ENCODE assay signal across 18 cellular contexts in genomic region chr1:232170909-232171308, GRCh38.
DNase-seq lines count a peak whose midpoint lies in the region; ATAC-seq, FAIRE-seq and TF ChIP-seq lines count a peak whose summit lies in the region.
"Had no signal": no experiment of that assay in that cellular context is flagged by ENCODE, and none has a peak within 500 bp of the region (broad histone marks: within the 10 kb centered on the region; RNA-seq: fewer than 3 reads in every experiment).

No MANE protein-coding gene starts in this region.

- H3K9me3 Mint-ChIP-seq in activated naive CD4-positive, alpha-beta T cell treated with anti-CD3 and anti-CD28 coated beads, Interleukin-2, amount 10 ng/mL, durations not matched to agents 7 days and 5 days, result no peaks in the 10 kb centered on the region
- H3K9me3 Mint-ChIP-seq: CD8-positive, alpha-beta T cell; GM23338 had no signal

- H3K27ac Mint-ChIP-seq in activated naive CD4-positive, alpha-beta T cell treated with anti-CD3 and anti-CD28 coated beads, Interleukin-2, amount 10 ng/mL, durations not matched to agents 7 days and 5 days, result no peak overlapping the region
- H3K27ac Mint-ChIP-seq: CD8-positive, alpha-beta T cell; GM23338 had no signal

- DNase-seq in NCI-H146 (lab: John Stamatoyannopoulos, UW), result peak; percentile 15
- DNase-seq in NCI-H146 treated with DMSO at 0.1 percent for 48 hours (lab: John Stamatoyannopoulos, UW; ENCODE audit: unreplicated experiment), result no peak
- no peak for DNase-seq in LNCaP clone FGC (ENCODE audit: low read depth)
- DNase-seq in bronchial epithelial cell (ENCODE audit: low read depth), result peak; percentile 12
- peak; percentile 4 for DNase-seq in renal cortical epithelial cell (ENCODE audit: low read depth)
- no peak for DNase-seq in activated naive CD4-positive, alpha-beta T cell treated with anti-CD3 and anti-CD28 coated beads, Interleukin-2, amount 10 ng/mL, durations not matched to agents 7 days and 5 days
- DNase-seq in left colon, result no peak
- DNase-seq: 8988T; CD8-positive, alpha-beta T cell; KBM-7; NCI-H1417; NCI-H2081 treated with DMSO at 0.1 percent for 48 hours; NCI-H226; NCI-H526 treated with DMSO at 0.1 percent for 48 hours; PC-9 had no signal

- no peaks in the 10 kb centered on the region for H3K4me1 Mint-ChIP-seq in activated naive CD4-positive, alpha-beta T cell treated with anti-CD3 and anti-CD28 coated beads, Interleukin-2, amount 10 ng/mL, durations not matched to agents 7 days and 5 days

- no peak overlapping the region for H3K4me3 ChIP-seq in LNCaP clone FGC (ENCODE audit: low read depth, low read length)
- no peak overlapping the region for H3K4me3 ChIP-seq in bronchial epithelial cell (ENCODE audit: low read depth, low read length)
- H3K4me3 ChIP-seq: GM23338, PC-9 had no signal

- no peaks in the 10 kb centered on the region for H3K27me3 Mint-ChIP-seq in activated naive CD4-positive, alpha-beta T cell treated with anti-CD3 and anti-CD28 coated beads, Interleukin-2, amount 10 ng/mL, durations not matched to agents 7 days and 5 days

- no peak for ATAC-seq in GM21447 (IDR thresholded peaks at IDR 0.05; ENCODE audit: unreplicated experiment)
- ATAC-seq in left colon, result no peak
- ATAC-seq: CD8-positive, alpha-beta T cell; GM23338 had no signal

- intact Hi-C loops in left colon (cut with DNase I, micrococcal nuclease), result no loop called here

- CTCF ChIA-PET in activated naive CD4-positive, alpha-beta T cell treated with anti-CD3 and anti-CD28 coated beads, Interleukin-2, amount 10 ng/mL, durations not matched to agents 7 days and 5 days (lab: Charles Lee), result no interaction called here

- H3K27me3 ChIP-seq in bronchial epithelial cell (ENCODE audit: control insufficient read depth, insufficient read depth, low read length), result no peaks in the 10 kb centered on the region

- no peak for FAIRE-seq in bronchial epithelial cell (lab: Jason Lieb, UNC)
- FAIRE-seq: HTR-8/SVneo had no signal

- TF ChIP-seq CTCF in LNCaP clone FGC (IDR thresholded peaks at IDR 0.05; ENCODE audit: control insufficient read depth, extremely low read depth, insufficient read depth) (peak; percentile 50), bronchial epithelial cell (IDR thresholded peaks at IDR 0.05; ENCODE audit: insufficient read depth, low read length, severe bottlenecking) (peak; percentile 9)

- no peak overlapping the region for H3K4me3 Mint-ChIP-seq in activated naive CD4-positive, alpha-beta T cell treated with anti-CD3 and anti-CD28 coated beads, Interleukin-2, amount 10 ng/mL, durations not matched to agents 7 days and 5 days
- H3K4me3 Mint-ChIP-seq: CD8-positive, alpha-beta T cell; GM23338 had no signal

- H3K36me3 ChIP-seq in bronchial epithelial cell (ENCODE audit: control insufficient read depth, insufficient read depth, low read length), result no peaks in the 10 kb centered on the region

- no peaks in the 10 kb centered on the region for H3K36me3 Mint-ChIP-seq in activated naive CD4-positive, alpha-beta T cell treated with anti-CD3 and anti-CD28 coated beads, Interleukin-2, amount 10 ng/mL, durations not matched to agents 7 days and 5 days
- H3K36me3 Mint-ChIP-seq: CD8-positive, alpha-beta T cell had no signal

Comparison
In these comparisons a context has a peak if more than half of its experiments do, and no peak if none do; other contexts are left out.
1. DNase-seq: peak in NCI-H146 (single experiment), bronchial epithelial cell (single experiment) and renal cortical epithelial cell (single experiment); none in NCI-H146 treated with DMSO at 0.1 percent for 48 hours (single experiment), LNCaP clone FGC (single experiment), activated naive CD4-positive, alpha-beta T cell treated with anti-CD3 and anti-CD28 coated beads, Interleukin-2, amount 10 ng/mL, durations not matched to agents 7 days and 5 days (single experiment) and left colon (0 of 2).